In genomic region chr7:94654764-94655561, GRCh38 we compare ENCODE assay signal across 8 cellular contexts. TPM values are rescaled to one million over a fixed set of nuclear protein-coding genes. Genes with fewer than 3 reads are reported as not detected.
DNase-seq lines count a peak whose midpoint lies in the region; ATAC-seq, FAIRE-seq and TF ChIP-seq lines count a peak whose summit lies in the region.

No MANE protein-coding gene starts in this region.

- H3K9me3 Mint-ChIP-seq in CD4-positive, alpha-beta memory T cell: peaks cover 0 to 10% (median 0%) of the 10 kb centered on the region in 8 donors
- H3K9me3 Mint-ChIP-seq in WTC11: peaks cover 12% of the 10 kb centered on the region

- peak overlapping the region; percentile 7 for H2AFZ ChIP-seq in neural cell (ENCODE audit: low read depth, low read length)

- no peak for FAIRE-seq in frontal cortex (lab: Jason Lieb, UNC)

- POLR2A ChIA-PET in CD4-positive, alpha-beta memory T cell (lab: Charles Lee; ENCODE audit: partially characterized antibody): no interaction called here
- POLR2A ChIA-PET in WTC11 (lab: Charles Lee): interaction anchor here (0.6 kb wide), 2 partner anchors 423 to 495 kb away, joined by 3 to 6 read pairs; no protein-coding TSS in a partner anchor

- H3K4me3 ChIP-seq in CD4-positive, alpha-beta memory T cell (ENCODE audit: low read length in 2 of 2): peak overlapping the region in 1 of 2 donors; percentile 23
- H3K4me3 ChIP-seq in HUES6 (ENCODE audit: low read depth, low read length): peak overlapping the region; percentile 85
- H3K4me3 ChIP-seq in neural cell (ENCODE audit: low read length): peak overlapping the region; percentile 70

- H3F3A ChIP-seq in neural cell (ENCODE audit: insufficient read depth, low read length, poor library complexity, severe bottlenecking): no peaks in the 10 kb centered on the region

- intact Hi-C loops in CD4-positive, alpha-beta memory T cell (cut with micrococcal nuclease): loop anchor here (5.0 to 10.0 kb wide), 2 partner anchors 208 to 1850 kb away; no protein-coding TSS in a partner anchor

- H3K9ac ChIP-seq in HUES6 (ENCODE audit: low read length) (peak overlapping the region; percentile 44), neural cell (ENCODE audit: low read length) (peak overlapping the region; percentile 84)

- ATAC-seq in WTC11: no peak
- ATAC-seq in HG03571 (IDR thresholded peaks at IDR 0.05; ENCODE audit: unreplicated experiment): no peak
- no peak for ATAC-seq in HG03175 (IDR thresholded peaks at IDR 0.05; ENCODE audit: unreplicated experiment)

- H3K4me1 Mint-ChIP-seq in CD4-positive, alpha-beta memory T cell: peaks cover 8 to 28% (median 19%) of the 10 kb centered on the region in 4 donors
- peaks cover 26% of the 10 kb centered on the region for H3K4me1 Mint-ChIP-seq in WTC11

- peaks cover 64% of the 10 kb centered on the region for H3K79me2 ChIP-seq in neural cell (replicated peaks; ENCODE audit: insufficient read depth, low read length)

- TF ChIP-seq EP300 in neural cell (conservative IDR thresholded peaks at IDR 0.05; ENCODE audit: poor library complexity, severe bottlenecking): no peak

- H3K36me3 Mint-ChIP-seq in CD4-positive, alpha-beta memory T cell: peaks cover 0 to 2% of the 10 kb centered on the region in 2 donors
- peaks cover 13% of the 10 kb centered on the region for H3K36me3 Mint-ChIP-seq in WTC11

- H3K27ac ChIP-seq in CD4-positive, alpha-beta memory T cell (ENCODE audit: low read depth, low read length): no peak overlapping the region
- H3K27ac ChIP-seq in HUES6 (ENCODE audit: low read depth, low read length): no peak overlapping the region
- H3K27ac ChIP-seq in neural cell (ENCODE audit: low read length): peak overlapping the region; percentile 84

- no peak for TF ChIP-seq CTCF in WTC11 (IDR thresholded peaks at IDR 0.05)
- no peak for TF ChIP-seq CTCF in neural cell (IDR thresholded peaks at IDR 0.05; ENCODE audit: poor library complexity, severe bottlenecking)

- H3K9me2 ChIP-seq in neural cell (ENCODE audit: insufficient read depth, low read length): no peaks in the 10 kb centered on the region

- H3K36me3 ChIP-seq in CD4-positive, alpha-beta memory T cell (ENCODE audit: insufficient read depth, low read length): no peaks in the 10 kb centered on the region
- H3K36me3 ChIP-seq in HUES6 (ENCODE audit: control insufficient read depth, insufficient read depth, low read length) (no peaks in the 10 kb centered on the region), neural cell (ENCODE audit: insufficient read depth, low read length) (no peaks in the 10 kb centered on the region)

- peak overlapping the region in 3 of 7 donors; percentile 3 to 63 (median 46) for H3K27ac Mint-ChIP-seq in CD4-positive, alpha-beta memory T cell
- H3K27ac Mint-ChIP-seq in WTC11: peak overlapping the region; percentile 79; the same call in 1 of the 2 replicates

- peaks cover 24 to 33% of the 10 kb centered on the region in 2 donors for H3K27me3 Mint-ChIP-seq in CD4-positive, alpha-beta memory T cell
- peaks cover 16% of the 10 kb centered on the region for H3K27me3 Mint-ChIP-seq in WTC11 (ENCODE audit: low read depth)

- no peak for TF ChIP-seq RAD21 in neural cell (conservative IDR thresholded peaks at IDR 0.05)

- no peaks in the 10 kb centered on the region for H3K9me3 ChIP-seq in CD4-positive, alpha-beta memory T cell (ENCODE audit: control insufficient read depth in 1 of 2, low read length in 2 of 2)
- H3K9me3 ChIP-seq in HUES6 (ENCODE audit: control insufficient read depth, insufficient read depth, low read depth, low read length): peaks cover 12% of the 10 kb centered on the region
- no peaks in the 10 kb centered on the region for H3K9me3 ChIP-seq in neural cell (ENCODE audit: low read length)

- peaks cover 31% of the 10 kb centered on the region for H3K27me3 ChIP-seq in CD4-positive, alpha-beta memory T cell (ENCODE audit: insufficient read depth, low read length)
- H3K27me3 ChIP-seq in HUES6 (ENCODE audit: control insufficient read depth, insufficient read depth, low read length) (peaks cover 8% of the 10 kb centered on the region; the same call in 1 of the 2 replicates), neural cell (ENCODE audit: insufficient read depth, low read depth, low read length) (no peaks in the 10 kb centered on the region)

- no peaks in the 10 kb centered on the region for H4K20me1 ChIP-seq in neural cell (ENCODE audit: insufficient read depth)

- H3K4me1 ChIP-seq in CD4-positive, alpha-beta memory T cell (ENCODE audit: insufficient read depth, low read length): peaks cover 25% of the 10 kb centered on the region
- H3K4me1 ChIP-seq in HUES6 (ENCODE audit: control insufficient read depth, insufficient read depth, low read length): peaks cover 10% of the 10 kb centered on the region

- peak in 2 of 5 donors; percentile 1 to 12 for DNase-seq in CD4-positive, alpha-beta memory T cell
- DNase-seq in WTC11 (ENCODE audit: low spot score) (peak; percentile 17), fibroblast of the conjunctiva (ENCODE audit: low read depth) (peak; percentile 51), frontal cortex (ENCODE audit: low spot score in 2 of 2) (no peak)

- peak overlapping the region; percentile 66 for H3K4me2 ChIP-seq in neural cell (ENCODE audit: low read length)

- CTCF ChIA-PET in CD4-positive, alpha-beta memory T cell (lab: Charles Lee; ENCODE audit: partially characterized antibody): no interaction called here
- CTCF ChIA-PET in WTC11 (lab: Charles Lee): interaction anchor here (0.7 to 2.8 kb wide), 9 partner anchors 8 to 822 kb away, joined by 3 to 21 read pairs (median 3); no protein-coding TSS in a partner anchor

- peak overlapping the region; percentile 70 to 85 (median 76) for H3K4me3 Mint-ChIP-seq in CD4-positive, alpha-beta memory T cell
- peak overlapping the region; percentile 91 for H3K4me3 Mint-ChIP-seq in WTC11

TF ChIP-seq in WTC11, 78 proteins besides CTCF, POLR2A, EP300 and RAD21 (continues in another document):
- TF ChIP-seq SMAD4 (CRISPR knock-in tag; IDR thresholded peaks at IDR 0.05) (no peak), FOXJ3 (CRISPR knock-in tag; IDR thresholded peaks at IDR 0.05; ENCODE audit: borderline replicate concordance) (no peak), JUN (CRISPR knock-in tag; IDR thresholded peaks at IDR 0.05) (no peak), SMAD3 (CRISPR knock-in tag; IDR thresholded peaks at IDR 0.05; ENCODE audit: borderline replicate concordance) (no peak), HMGA2 (CRISPR knock-in tag; IDR thresholded peaks at IDR 0.05) (no peak), SP1 (CRISPR knock-in tag; conservative IDR thresholded peaks at IDR 0.05) (no peak), MXD4 (CRISPR knock-in tag; IDR thresholded peaks at IDR 0.05; ENCODE audit: borderline replicate concordance) (no peak), ZNF425 (CRISPR knock-in tag; conservative IDR thresholded peaks at IDR 0.05) (no peak)

TF ChIP-seq in neural cell, 6 proteins besides CTCF, POLR2A, EP300 and RAD21:
- TF ChIP-seq POLR2AphosphoS5 (IDR thresholded peaks at IDR 0.05) (no peak), TAF1 (IDR thresholded peaks at IDR 0.05; ENCODE audit: low read depth) (peak; percentile 55), REST (IDR thresholded peaks at IDR 0.05; ENCODE audit: borderline replicate concordance) (peak; percentile 18)

RNA-seq across cellular contexts. Expression of gene SGCE, which starts 1.0 kb away (rescaled TPM):
- total RNA-seq in CD4-positive, alpha-beta memory T cell: 1 to 10 TPM in 1 of 2 experiments, under 1 TPM in 1; 0.55 to 1.9 TPM
- polyA plus RNA-seq in CD4-positive, alpha-beta memory T cell: 1 to 10 TPM in 1 of 2 donors, under 1 TPM in 1; 0.32 to 2.2 TPM
- 19.0 to 25.3 TPM (median 24.2 TPM) in 3 replicates for total RNA-seq in WTC11 (2021)
- polyA plus RNA-seq in neural cell: 94.6 and 119 TPM in 2 replicates
- polyA minus RNA-seq in neural cell: 158 and 167 TPM in 2 replicates
- 69.7 TPM for total RNA-seq in frontal cortex

Comparison
In these comparisons a context has a peak if more than half of its experiments do, and no peak if none do; other contexts are left out.
1. DNase-seq: peak in WTC11 (single experiment) and fibroblast of the conjunctiva (single experiment); none in frontal cortex (0 of 2).